Comparison of ENCODE assay signal across 8 cellular contexts in the genomic region with DNA sequence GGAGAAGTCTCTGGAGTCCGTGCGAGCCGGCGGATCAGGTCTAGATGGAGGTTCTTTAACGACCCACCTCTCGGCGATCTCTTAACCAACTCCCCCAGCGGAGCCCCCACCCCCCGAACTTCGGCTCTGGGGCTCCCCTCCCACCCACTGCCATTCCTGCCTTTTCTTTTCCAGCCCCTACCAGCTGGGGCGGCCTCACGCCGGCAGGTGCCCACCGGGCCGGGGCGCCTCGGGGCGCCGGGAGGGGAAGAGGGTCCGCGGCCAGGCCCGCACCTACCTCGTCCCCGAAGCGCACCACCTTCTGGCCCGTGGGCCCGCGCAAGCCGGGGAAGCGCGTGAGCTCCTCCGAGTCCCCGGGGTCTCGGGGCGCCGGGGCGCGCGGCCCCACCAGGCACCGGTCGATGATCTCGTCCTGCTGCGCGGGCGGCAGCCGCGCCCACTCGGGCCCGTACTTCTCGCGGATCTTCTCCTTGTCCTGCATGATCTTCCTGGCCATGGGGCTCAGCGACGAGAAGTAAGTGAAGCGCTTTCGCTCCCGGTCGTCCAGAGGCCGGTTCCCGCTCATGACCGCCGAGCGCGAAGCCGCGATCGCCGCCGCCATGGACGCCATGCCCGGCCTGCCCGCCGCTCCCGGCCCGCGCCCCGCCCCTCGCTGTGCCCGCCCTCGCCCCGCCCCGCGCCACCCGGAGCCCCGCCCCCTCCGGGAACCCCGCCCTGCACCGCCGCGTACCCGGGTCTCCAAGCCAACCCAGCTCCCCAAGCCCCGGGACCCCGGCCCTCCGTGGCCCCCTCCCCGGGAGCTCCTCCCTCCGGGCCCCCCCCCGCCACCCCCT.
DNase-seq lines count a peak whose midpoint lies in the region; ATAC-seq and TF ChIP-seq lines count a peak whose summit lies in the region.

A gene with protein sequence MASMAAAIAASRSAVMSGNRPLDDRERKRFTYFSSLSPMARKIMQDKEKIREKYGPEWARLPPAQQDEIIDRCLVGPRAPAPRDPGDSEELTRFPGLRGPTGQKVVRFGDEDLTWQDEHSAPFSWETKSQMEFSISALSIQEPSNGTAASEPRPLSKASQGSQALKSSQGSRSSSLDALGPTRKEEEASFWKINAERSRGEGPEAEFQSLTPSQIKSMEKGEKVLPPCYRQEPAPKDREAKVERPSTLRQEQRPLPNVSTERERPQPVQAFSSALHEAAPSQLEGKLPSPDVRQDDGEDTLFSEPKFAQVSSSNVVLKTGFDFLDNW (minus strand): TSS at position 619 of the 833 bp plus-strand sequence. CDS start 9 bp downstream, at position 610.

- no peaks in the 10 kb centered on the region for H3K9me3 ChIP-seq in muscle layer of colon (ENCODE audit: low read length)

- no peaks in the 10 kb centered on the region for H3K27me3 ChIP-seq in muscle layer of colon (ENCODE audit: control insufficient read depth in 1 of 2, insufficient read depth in 2 of 2, low read length in 2 of 2)

- peak within 1 kb of the TSS; percentile 68 for H3K9ac ChIP-seq in muscle layer of colon (ENCODE audit: low read length)

- H3K27ac ChIP-seq in muscle layer of colon (ENCODE audit: low read depth, low read length) = peak within 1 kb of the TSS; percentile 75

- ATAC-seq in GM18867 (IDR thresholded peaks at IDR 0.05; ENCODE audit: unreplicated experiment) (peak; percentile 88), HG03095 (IDR thresholded peaks at IDR 0.05; ENCODE audit: unreplicated experiment) (peak; percentile 72)

- no peaks in the 10 kb centered on the region for H3K36me3 ChIP-seq in muscle layer of colon (ENCODE audit: insufficient read depth, low read length)

- in situ Hi-C loops in ACHN (cut with HindIII; ENCODE audit: low pct_ligation_motif_present, low pct_unique_long_range_greater_than_20kb, low sequenced_read_pairs) = no loop called here

- H3K4me3 ChIP-seq in epithelial cell of esophagus (ENCODE audit: low read length) (peak within 1 kb of the TSS; percentile 62), muscle layer of colon (ENCODE audit: low read depth in 1 of 2, low read length in 2 of 2) (peak within 1 kb of the TSS; percentile 73 to 89)

- peaks cover 46% of the 10 kb centered on the region for H3K4me1 ChIP-seq in muscle layer of colon (ENCODE audit: insufficient read depth, low read length)

- DNase-seq in ACHN = peak; percentile 55
- DNase-seq in NCI-H748 treated with DMSO at 0.1 percent for 48 hours (lab: John Stamatoyannopoulos, UW) = peak; percentile 6
- DNase-seq in activated T-cell treated with anti-CD3 and anti-CD28 coated beads for 24 hours (ENCODE audit: low read depth) = peak; percentile 64
- peak; percentile 56 for DNase-seq in epithelial cell of esophagus (ENCODE audit: low read depth)
- peak; percentile 58 to 62 for DNase-seq in stimulated activated CD8-positive, alpha-beta memory T cell treated with anti-CD3 and anti-CD28 coated beads, Interleukin-7, amount 100 ng/mL, for 1 hour (ENCODE audit: low read depth in 2 of 2)

- no peak for TF ChIP-seq CTCF in epithelial cell of esophagus (IDR thresholded peaks at IDR 0.05; ENCODE audit: insufficient read depth, low read depth, low read length, missing control alignments)

Comparison
In these comparisons a context has a peak if more than half of its experiments do, and no peak if none do; other contexts are left out.
1. Peak in every context shown above with its lines: DNase-seq, ATAC-seq, H3K4me3 ChIP-seq and H3K27ac ChIP-seq.
2. DNase-seq: peak in every context shown above with its lines; median percentile 64 in activated T-cell treated with anti-CD3 and anti-CD28 coated beads for 24 hours; 60 in stimulated activated CD8-positive, alpha-beta memory T cell treated with anti-CD3 and anti-CD28 coated beads, Interleukin-7, amount 100 ng/mL, for 1 hour; 56 in epithelial cell of esophagus; 55 in ACHN; 6 in NCI-H748 treated with DMSO at 0.1 percent for 48 hours.